ENCODE assay signal across 1 cellular context in the genomic region with DNA sequence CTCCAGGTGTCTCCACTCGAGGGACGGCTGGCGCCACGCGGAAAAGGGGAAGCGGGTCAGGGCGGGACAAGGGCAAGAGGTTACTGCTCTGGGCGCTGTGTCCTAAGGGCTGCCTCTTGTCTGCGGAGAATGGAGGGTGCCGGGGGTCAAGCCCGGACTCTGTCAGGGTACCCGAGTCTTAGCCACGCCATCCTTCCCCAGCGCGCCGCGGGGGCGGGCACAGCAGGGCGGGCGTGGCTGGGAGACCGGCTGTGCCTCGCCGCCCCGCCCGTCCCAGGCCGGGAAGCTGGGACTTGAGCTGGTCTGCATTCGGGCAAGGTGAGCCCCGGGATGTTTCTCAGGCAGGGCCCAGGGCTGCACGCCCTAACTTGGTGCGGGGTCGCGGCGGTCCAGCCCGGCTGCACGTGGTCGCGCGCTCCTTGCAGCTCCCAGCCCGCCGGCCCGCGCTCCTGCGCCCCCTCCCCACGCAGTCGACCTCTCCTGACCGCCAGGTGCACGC.
TF ChIP-seq lines count a peak whose summit lies in the region.

No MANE protein-coding gene starts in this region.

TF ChIP-seq in WTC11, 78 proteins besides CTCF, POLR2A, EP300 and RAD21 (continued from another document):
- no peak for TF ChIP-seq PRDM15 (CRISPR knock-in tag; IDR thresholded peaks at IDR 0.05)
- TF ChIP-seq, protein P1, sequence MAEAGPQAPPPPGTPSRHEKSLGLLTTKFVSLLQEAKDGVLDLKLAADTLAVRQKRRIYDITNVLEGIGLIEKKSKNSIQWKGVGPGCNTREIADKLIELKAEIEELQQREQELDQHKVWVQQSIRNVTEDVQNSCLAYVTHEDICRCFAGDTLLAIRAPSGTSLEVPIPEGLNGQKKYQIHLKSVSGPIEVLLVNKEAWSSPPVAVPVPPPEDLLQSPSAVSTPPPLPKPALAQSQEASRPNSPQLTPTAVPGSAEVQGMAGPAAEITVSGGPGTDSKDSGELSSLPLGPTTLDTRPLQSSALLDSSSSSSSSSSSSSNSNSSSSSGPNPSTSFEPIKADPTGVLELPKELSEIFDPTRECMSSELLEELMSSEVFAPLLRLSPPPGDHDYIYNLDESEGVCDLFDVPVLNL (CRISPR knock-in tag; IDR thresholded peaks at IDR 0.05; ENCODE audit: borderline replicate concordance, low read depth): 0 out of 2 replicates have a peak, but pooled peaks have one; percentile 77
- no peak for TF ChIP-seq TCF7 (CRISPR knock-in tag; IDR thresholded peaks at IDR 0.05; ENCODE audit: low read depth)
- TF ChIP-seq CREB1 (CRISPR knock-in tag; IDR thresholded peaks at IDR 0.05): 0 out of 2 replicates have a peak, but pooled peaks have one; percentile 39
- no peak for TF ChIP-seq RORB (CRISPR knock-in tag; IDR thresholded peaks at IDR 0.05)
- TF ChIP-seq RELA (CRISPR knock-in tag; IDR thresholded peaks at IDR 0.05; ENCODE audit: borderline replicate concordance): 0 out of 2 replicates have a peak, but pooled peaks have one; percentile 13
- TF ChIP-seq ZNF671 (CRISPR knock-in tag; IDR thresholded peaks at IDR 0.05): no peak
- no peak for TF ChIP-seq NR1H2 (CRISPR knock-in tag; IDR thresholded peaks at IDR 0.05)
- no peak for TF ChIP-seq ZNF219 (CRISPR knock-in tag; IDR thresholded peaks at IDR 0.05; ENCODE audit: borderline replicate concordance)
- no peak for TF ChIP-seq GTF2I (CRISPR knock-in tag; conservative IDR thresholded peaks at IDR 0.05)
- no peak for TF ChIP-seq HMGA2 (CRISPR knock-in tag; IDR thresholded peaks at IDR 0.05)
- TF ChIP-seq PRRX2 (CRISPR knock-in tag; IDR thresholded peaks at IDR 0.05): no peak
- TF ChIP-seq, protein P2, sequence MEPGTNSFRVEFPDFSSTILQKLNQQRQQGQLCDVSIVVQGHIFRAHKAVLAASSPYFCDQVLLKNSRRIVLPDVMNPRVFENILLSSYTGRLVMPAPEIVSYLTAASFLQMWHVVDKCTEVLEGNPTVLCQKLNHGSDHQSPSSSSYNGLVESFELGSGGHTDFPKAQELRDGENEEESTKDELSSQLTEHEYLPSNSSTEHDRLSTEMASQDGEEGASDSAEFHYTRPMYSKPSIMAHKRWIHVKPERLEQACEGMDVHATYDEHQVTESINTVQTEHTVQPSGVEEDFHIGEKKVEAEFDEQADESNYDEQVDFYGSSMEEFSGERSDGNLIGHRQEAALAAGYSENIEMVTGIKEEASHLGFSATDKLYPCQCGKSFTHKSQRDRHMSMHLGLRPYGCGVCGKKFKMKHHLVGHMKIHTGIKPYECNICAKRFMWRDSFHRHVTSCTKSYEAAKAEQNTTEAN (CRISPR knock-in tag; IDR thresholded peaks at IDR 0.05): peak; percentile 67; the same call in 1 of the 2 replicates
- TF ChIP-seq ZMAT4 (CRISPR knock-in tag; IDR thresholded peaks at IDR 0.05): no peak
- TF ChIP-seq JUN (CRISPR knock-in tag; IDR thresholded peaks at IDR 0.05): no peak
- 0 out of 2 replicates have a peak, but pooled peaks have one; percentile 76 for TF ChIP-seq ZNF232 (CRISPR knock-in tag; IDR thresholded peaks at IDR 0.05)
- no peak for TF ChIP-seq GABPB1 (CRISPR knock-in tag; IDR thresholded peaks at IDR 0.05)
- no peak for TF ChIP-seq MYBL2 (CRISPR knock-in tag; IDR thresholded peaks at IDR 0.05)
- TF ChIP-seq CBFB (CRISPR knock-in tag; IDR thresholded peaks at IDR 0.05; ENCODE audit: low read depth): no peak
- no peak for TF ChIP-seq MXD4 (CRISPR knock-in tag; IDR thresholded peaks at IDR 0.05; ENCODE audit: borderline replicate concordance)
- no peak for TF ChIP-seq FOXJ3 (CRISPR knock-in tag; IDR thresholded peaks at IDR 0.05; ENCODE audit: borderline replicate concordance)
- peak; percentile 82 for TF ChIP-seq KAT7 (CRISPR knock-in tag; IDR thresholded peaks at IDR 0.05; ENCODE audit: borderline replicate concordance)
- TF ChIP-seq FOXK1 (CRISPR knock-in tag; IDR thresholded peaks at IDR 0.05): no peak
- TF ChIP-seq ZNF281 (CRISPR knock-in tag; IDR thresholded peaks at IDR 0.05): no peak
- TF ChIP-seq GRHL2 (CRISPR knock-in tag; IDR thresholded peaks at IDR 0.05; ENCODE audit: insufficient replicate concordance, severe bottlenecking): no peak
- TF ChIP-seq ERG (CRISPR knock-in tag; IDR thresholded peaks at IDR 0.05): no peak
- peak; percentile 65; the same call in 1 of the 2 replicates for TF ChIP-seq TP53 (CRISPR knock-in tag; IDR thresholded peaks at IDR 0.05)
- TF ChIP-seq, protein P3, sequence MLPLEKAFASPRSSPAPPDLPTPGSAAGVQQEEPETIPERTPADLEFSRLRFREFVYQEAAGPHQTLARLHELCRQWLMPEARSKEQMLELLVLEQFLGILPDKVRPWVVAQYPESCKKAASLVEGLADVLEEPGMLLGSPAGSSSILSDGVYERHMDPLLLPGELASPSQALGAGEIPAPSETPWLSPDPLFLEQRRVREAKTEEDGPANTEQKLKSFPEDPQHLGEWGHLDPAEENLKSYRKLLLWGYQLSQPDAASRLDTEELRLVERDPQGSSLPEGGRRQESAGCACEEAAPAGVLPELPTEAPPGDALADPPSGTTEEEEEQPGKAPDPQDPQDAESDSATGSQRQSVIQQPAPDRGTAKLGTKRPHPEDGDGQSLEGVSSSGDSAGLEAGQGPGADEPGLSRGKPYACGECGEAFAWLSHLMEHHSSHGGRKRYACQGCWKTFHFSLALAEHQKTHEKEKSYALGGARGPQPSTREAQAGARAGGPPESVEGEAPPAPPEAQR (CRISPR knock-in tag; IDR thresholded peaks at IDR 0.05): no peak
- TF ChIP-seq EMX1 (CRISPR knock-in tag; IDR thresholded peaks at IDR 0.05): no peak
- peak; percentile 13; the same call in 1 of the 2 replicates for TF ChIP-seq ZNF416 (CRISPR knock-in tag; IDR thresholded peaks at IDR 0.05)
- TF ChIP-seq ZNF423 (CRISPR knock-in tag; IDR thresholded peaks at IDR 0.05): no peak
- TF ChIP-seq NFYB (CRISPR knock-in tag; conservative IDR thresholded peaks at IDR 0.05; ENCODE audit: low read depth): no peak
- peak; percentile 59; the same call in 1 of the 2 replicates for TF ChIP-seq ESRRA (CRISPR knock-in tag; IDR thresholded peaks at IDR 0.05; ENCODE audit: borderline replicate concordance)
- no peak for TF ChIP-seq SMAD3 (CRISPR knock-in tag; IDR thresholded peaks at IDR 0.05; ENCODE audit: borderline replicate concordance)
- TF ChIP-seq TEAD1 (CRISPR knock-in tag; IDR thresholded peaks at IDR 0.05): no peak
- TF ChIP-seq, protein P4, sequence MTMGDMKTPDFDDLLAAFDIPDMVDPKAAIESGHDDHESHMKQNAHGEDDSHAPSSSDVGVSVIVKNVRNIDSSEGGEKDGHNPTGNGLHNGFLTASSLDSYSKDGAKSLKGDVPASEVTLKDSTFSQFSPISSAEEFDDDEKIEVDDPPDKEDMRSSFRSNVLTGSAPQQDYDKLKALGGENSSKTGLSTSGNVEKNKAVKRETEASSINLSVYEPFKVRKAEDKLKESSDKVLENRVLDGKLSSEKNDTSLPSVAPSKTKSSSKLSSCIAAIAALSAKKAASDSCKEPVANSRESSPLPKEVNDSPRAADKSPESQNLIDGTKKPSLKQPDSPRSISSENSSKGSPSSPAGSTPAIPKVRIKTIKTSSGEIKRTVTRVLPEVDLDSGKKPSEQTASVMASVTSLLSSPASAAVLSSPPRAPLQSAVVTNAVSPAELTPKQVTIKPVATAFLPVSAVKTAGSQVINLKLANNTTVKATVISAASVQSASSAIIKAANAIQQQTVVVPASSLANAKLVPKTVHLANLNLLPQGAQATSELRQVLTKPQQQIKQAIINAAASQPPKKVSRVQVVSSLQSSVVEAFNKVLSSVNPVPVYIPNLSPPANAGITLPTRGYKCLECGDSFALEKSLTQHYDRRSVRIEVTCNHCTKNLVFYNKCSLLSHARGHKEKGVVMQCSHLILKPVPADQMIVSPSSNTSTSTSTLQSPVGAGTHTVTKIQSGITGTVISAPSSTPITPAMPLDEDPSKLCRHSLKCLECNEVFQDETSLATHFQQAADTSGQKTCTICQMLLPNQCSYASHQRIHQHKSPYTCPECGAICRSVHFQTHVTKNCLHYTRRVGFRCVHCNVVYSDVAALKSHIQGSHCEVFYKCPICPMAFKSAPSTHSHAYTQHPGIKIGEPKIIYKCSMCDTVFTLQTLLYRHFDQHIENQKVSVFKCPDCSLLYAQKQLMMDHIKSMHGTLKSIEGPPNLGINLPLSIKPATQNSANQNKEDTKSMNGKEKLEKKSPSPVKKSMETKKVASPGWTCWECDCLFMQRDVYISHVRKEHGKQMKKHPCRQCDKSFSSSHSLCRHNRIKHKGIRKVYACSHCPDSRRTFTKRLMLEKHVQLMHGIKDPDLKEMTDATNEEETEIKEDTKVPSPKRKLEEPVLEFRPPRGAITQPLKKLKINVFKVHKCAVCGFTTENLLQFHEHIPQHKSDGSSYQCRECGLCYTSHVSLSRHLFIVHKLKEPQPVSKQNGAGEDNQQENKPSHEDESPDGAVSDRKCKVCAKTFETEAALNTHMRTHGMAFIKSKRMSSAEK (CRISPR knock-in tag; IDR thresholded peaks at IDR 0.05; ENCODE audit: borderline replicate concordance): no peak
